ENCODE assay signal across 21 cellular contexts in genomic region chr19:38562096-38562495, GRCh38. TPM values are rescaled to one million over a fixed set of nuclear protein-coding genes. Genes with fewer than 3 reads are reported as not detected.
DNase-seq lines count a peak whose midpoint lies in the region; ATAC-seq, FAIRE-seq and TF ChIP-seq lines count a peak whose summit lies in the region.
"Had no signal": no experiment of that assay in that cellular context is flagged by ENCODE, and none has a peak within 500 bp of the region (broad histone marks: within the 10 kb centered on the region; RNA-seq: fewer than 3 reads in every experiment).

No MANE protein-coding gene starts in this region.

- H3K27ac Mint-ChIP-seq in T-helper 1 cell treated with Interleukin-12 subunit alpha and Interleukin-12 subunit beta and Interleukin-4 antibody, amounts not matched to agents 30 μg/mL and 1 μg/mL, for 36 hours: peak overlapping the region; percentile 49
- peak overlapping the region; percentile 90 for H3K27ac Mint-ChIP-seq in neural progenitor cell

- H3K9me3 Mint-ChIP-seq in T-helper 1 cell treated with Interleukin-12 subunit alpha and Interleukin-12 subunit beta and Interleukin-4 antibody, amounts not matched to agents 30 μg/mL and 1 μg/mL, for 36 hours: no peaks in the 10 kb centered on the region
- no peaks in the 10 kb centered on the region for H3K9me3 Mint-ChIP-seq in neural progenitor cell

- no peak overlapping the region for H3K4me3 ChIP-seq in bronchial epithelial cell (ENCODE audit: low read depth, low read length)
- no peak overlapping the region for H3K4me3 ChIP-seq in neural progenitor cell
- H3K4me3 ChIP-seq: GM23248 had no signal

- H3K27ac ChIP-seq in neural progenitor cell: no peak overlapping the region
- H3K27ac ChIP-seq: C4-2B, GM23248 had no signal

- peaks cover 30% of the 10 kb centered on the region for H3K27me3 Mint-ChIP-seq in T-helper 1 cell treated with Interleukin-12 subunit alpha and Interleukin-12 subunit beta and Interleukin-4 antibody, amounts not matched to agents 30 μg/mL and 1 μg/mL, for 36 hours (ENCODE audit: low read depth)
- H3K27me3 Mint-ChIP-seq in neural progenitor cell (ENCODE audit: insufficient read depth, low read depth): peaks cover 11% of the 10 kb centered on the region

- H3K9me3 ChIP-seq in neural progenitor cell (ENCODE audit: low read depth): no peaks in the 10 kb centered on the region

- no peaks in the 10 kb centered on the region for H3K27me3 ChIP-seq in bronchial epithelial cell (ENCODE audit: control insufficient read depth, insufficient read depth, low read length)
- peaks cover 16% of the 10 kb centered on the region for H3K27me3 ChIP-seq in neural progenitor cell

- DNase-seq in T-helper 1 cell (no peak), HTR-8/SVneo (ENCODE audit: insufficient read length, low spot score) (no peak), bronchial epithelial cell (ENCODE audit: low read depth) (no peak), neural progenitor cell (ENCODE audit: low spot score) (no peak), NCI-H2196 (lab: John Stamatoyannopoulos, UW; ENCODE audit: unreplicated experiment) (no peak)
- no peak for DNase-seq in activated naive CD4-positive, alpha-beta T cell (lab: John Stamatoyannopoulos, UW)
- DNase-seq: 8988T, DMS79, GDM1, GM23248, KG1, NCI-H1105, NCI-H187, NCI-H82, Right ventricle myocardium superior had no signal

- peaks cover 2% of the 10 kb centered on the region for H3K36me3 Mint-ChIP-seq in T-helper 1 cell treated with Interleukin-12 subunit alpha and Interleukin-12 subunit beta and Interleukin-4 antibody, amounts not matched to agents 30 μg/mL and 1 μg/mL, for 36 hours (ENCODE audit: low read depth)
- no peaks in the 10 kb centered on the region for H3K36me3 Mint-ChIP-seq in neural progenitor cell

- H3K4me1 ChIP-seq in neural progenitor cell: no peaks in the 10 kb centered on the region

- FAIRE-seq in HTR-8/SVneo (lab: Jason Lieb, UNC) (peak; percentile 9), bronchial epithelial cell (lab: Jason Lieb, UNC) (peak; percentile 68)
- FAIRE-seq: GM12892 had no signal

- no peak for ATAC-seq in HG02884 (IDR thresholded peaks at IDR 0.05; ENCODE audit: unreplicated experiment)
- ATAC-seq: HCT116, Panc1 had no signal

- no peak overlapping the region for H2AFZ ChIP-seq in neural progenitor cell (replicated peaks)
- H2AFZ ChIP-seq: GM23248 had no signal

- H3K4me3 Mint-ChIP-seq in T-helper 1 cell treated with Interleukin-12 subunit alpha and Interleukin-12 subunit beta and Interleukin-4 antibody, amounts not matched to agents 30 μg/mL and 1 μg/mL, for 36 hours: no peak overlapping the region
- H3K4me3 Mint-ChIP-seq in neural progenitor cell: peak overlapping the region; percentile 33

- peaks cover 32% of the 10 kb centered on the region for H3K4me1 Mint-ChIP-seq in T-helper 1 cell treated with Interleukin-12 subunit alpha and Interleukin-12 subunit beta and Interleukin-4 antibody, amounts not matched to agents 30 μg/mL and 1 μg/mL, for 36 hours (ENCODE audit: low read depth)
- H3K4me1 Mint-ChIP-seq in neural progenitor cell: peaks cover 7% of the 10 kb centered on the region

- H3K79me2 ChIP-seq in neural progenitor cell (ENCODE audit: low read depth): no peaks in the 10 kb centered on the region

- no peak overlapping the region for H3K9ac ChIP-seq in neural progenitor cell
- H3K9ac ChIP-seq: GM23248 had no signal

- H4K20me1 ChIP-seq in neural progenitor cell (ENCODE audit: low read depth): no peaks in the 10 kb centered on the region

- H3K4me2 ChIP-seq in neural progenitor cell: no peak overlapping the region

- TF ChIP-seq CTCF in bronchial epithelial cell (IDR thresholded peaks at IDR 0.05; ENCODE audit: insufficient read depth, low read length, severe bottlenecking) (no peak), neural progenitor cell (IDR thresholded peaks at IDR 0.05) (no peak)

- H3K36me3 ChIP-seq in bronchial epithelial cell (ENCODE audit: control insufficient read depth, insufficient read depth, low read length) (no peaks in the 10 kb centered on the region), neural progenitor cell (no peaks in the 10 kb centered on the region)

- no peaks in the 10 kb centered on the region for H3F3A ChIP-seq in neural progenitor cell (ENCODE audit: low read depth)

RNA-seq across cellular contexts. Expression of gene MAP4K1, which starts 55.7 kb away (rescaled TPM):
- total RNA-seq in bronchial epithelial cell: not detected in 2 replicates
- total RNA-seq in neural progenitor cell (ENCODE audit: low replicate concordance): 1.9 and 3.6 TPM in 2 replicates
- total RNA-seq: GM23248 had no signal

RNA-seq across cellular contexts. Expression of gene EIF3K, which starts 56.9 kb away (rescaled TPM):
- total RNA-seq in bronchial epithelial cell (262 and 374 TPM in 2 replicates), neural progenitor cell (ENCODE audit: low replicate concordance) (261 and 432 TPM in 2 replicates)
